Comparison of ENCODE assay signal across 8 cellular contexts in the genomic region with DNA sequence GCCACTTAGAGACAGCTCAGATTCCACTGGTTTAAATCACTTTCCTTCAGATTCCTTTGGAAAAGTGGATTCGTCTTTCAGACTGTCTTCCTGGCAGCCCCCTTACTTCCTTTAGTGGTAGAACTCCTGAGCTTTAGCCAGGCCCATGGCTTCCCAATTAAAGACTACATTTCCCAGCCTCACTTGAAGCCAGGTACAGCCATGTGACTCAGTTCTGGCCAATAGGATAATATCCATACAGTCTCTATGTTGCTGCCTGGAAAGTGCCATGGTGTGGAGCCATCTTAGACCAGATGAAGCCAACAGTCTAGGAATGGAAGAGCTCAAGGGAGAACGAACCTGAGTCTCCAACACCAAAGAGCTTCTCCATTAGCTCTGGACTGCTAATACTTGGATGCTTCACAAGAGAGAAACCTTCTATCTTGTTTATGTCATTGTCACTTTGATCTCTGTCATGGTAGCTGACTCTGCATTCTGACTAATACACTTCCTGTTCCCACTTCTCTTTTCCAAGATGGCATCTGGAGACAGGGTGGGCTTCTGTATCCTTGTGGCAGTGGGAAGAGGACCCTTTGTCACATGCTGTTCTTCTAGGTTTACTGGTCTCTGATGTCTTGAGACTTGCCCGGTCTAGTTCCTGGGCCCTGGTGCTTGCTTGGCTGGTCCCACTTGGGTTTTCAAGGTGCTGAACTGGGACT. TPM values are rescaled to one million over a fixed set of nuclear protein-coding genes. Genes with fewer than 3 reads are reported as not detected.
DNase-seq lines count a peak whose midpoint lies in the region; ATAC-seq, FAIRE-seq and TF ChIP-seq lines count a peak whose summit lies in the region.
"Not testable (repeated sequence)": the region's sequence is repeated elsewhere in the genome, so short reads cannot be mapped to it uniquely, and the experiment has no call there.

No MANE protein-coding gene starts in this region.

- not testable (repeated sequence) for H3K4me2 ChIP-seq in Karpas-422 (ENCODE audit: low read depth, low read length, poor library complexity, severe bottlenecking); HepG2 (ENCODE audit: low read depth, low read length)

- not testable (repeated sequence) for TF ChIP-seq POLR2A in HepG2 (IDR thresholded peaks at IDR 0.05; ENCODE audit: insufficient read depth in 1 of 2, low read depth in 2 of 2, low read length in 2 of 2)

- H3K27ac Mint-ChIP-seq in stimulated activated naive B cell treated with anti-CD40 and anti-IgM and Interleukin-4, amounts not matched to agents 10 μg/mL and 1 μg/mL and 100 μg/mL, for 72 hours: not testable (repeated sequence)

- peaks cover 32 to 64% of the 10 kb centered on the region in 2 donors for H3K4me1 Mint-ChIP-seq in stimulated activated naive B cell treated with anti-CD40 and anti-IgM and Interleukin-4, amounts not matched to agents 10 μg/mL and 1 μg/mL and 100 μg/mL, for 72 hours

- H3K4me3 Mint-ChIP-seq in stimulated activated naive B cell treated with anti-CD40 and anti-IgM and Interleukin-4, amounts not matched to agents 10 μg/mL and 1 μg/mL and 100 μg/mL, for 72 hours: not testable (repeated sequence)

- not testable (repeated sequence) for H2AFZ ChIP-seq in Karpas-422 (ENCODE audit: low read length); HepG2 (ENCODE audit: low read length)

- not testable (repeated sequence) for H3K9me2 ChIP-seq in Karpas-422 (replicated peaks; ENCODE audit: insufficient read depth, low read length)

- 70% methylated on average over 2 of the region's 3 CpGs for WGBS in HepG2 (ENCODE audit: low lambda C conversion rate)

- POLR2A ChIA-PET in HepG2 (lab: Yijun Ruan, JAX): interaction anchor here (1.6 kb wide), 1 partner anchor 30 kb away, joined by 4 read pairs; a partner anchor contains a TSS

- not testable (repeated sequence) for H3K27me3 ChIP-seq in Karpas-422 (ENCODE audit: low read length); brain microvascular endothelial cell (replicated peaks); HepG2 (ENCODE audit: control insufficient read depth in 1 of 2, insufficient read depth in 2 of 2, low read length in 2 of 2)

- not testable (repeated sequence) for TF ChIP-seq CTCF in brain microvascular endothelial cell (IDR thresholded peaks at IDR 0.05; ENCODE audit: low read depth, low read length, missing control alignments); HepG2 (CRISPR knock-in tag; IDR thresholded peaks at IDR 0.05)

- not testable (repeated sequence) for H3K79me2 ChIP-seq in Karpas-422 (ENCODE audit: low read length); HepG2 (ENCODE audit: insufficient read depth, low read length)

- DNase-seq in DMS 273 (lab: John Stamatoyannopoulos, UW; ENCODE audit: unreplicated experiment) (peak; percentile 61), Karpas-422 (peak; percentile 66), NCI-H69 (lab: John Stamatoyannopoulos, UW) (peak; percentile 26), SK-N-DZ (ENCODE audit: low spot score) (peak; percentile 38), brain microvascular endothelial cell (peak; percentile 18)
- not testable (repeated sequence) for DNase-seq in HepG2 (ENCODE audit: low spot score); stimulated activated naive B cell treated with anti-CD40 and anti-IgM and Interleukin-4, amounts not matched to agents 10 μg/mL and 1 μg/mL and 100 μg/mL, for 72 hours

- H3K36me3 ChIP-seq in Karpas-422 (ENCODE audit: insufficient read depth, low read length); brain microvascular endothelial cell (replicated peaks); HepG2 (replicated peaks in 1 of 2; ENCODE audit: control insufficient read depth in 1 of 2, insufficient read depth in 2 of 2, low read length in 2 of 2): not testable (repeated sequence)

- H3K9me3 ChIP-seq in Karpas-422 (ENCODE audit: low read length); HepG2 (ENCODE audit: low read length): not testable (repeated sequence)

- CTCF ChIA-PET in HepG2 (lab: Yijun Ruan, JAX; ENCODE audit: low intra/inter-chr PET ratio, low total read pairs): not testable (repeated sequence)

- not testable (repeated sequence) for H4K20me1 ChIP-seq in Karpas-422 (ENCODE audit: insufficient read depth, low read depth, low read length); HepG2 (ENCODE audit: insufficient read depth, low read length)

- H3K9me3 Mint-ChIP-seq in stimulated activated naive B cell treated with anti-CD40 and anti-IgM and Interleukin-4, amounts not matched to agents 10 μg/mL and 1 μg/mL and 100 μg/mL, for 72 hours: not testable (repeated sequence)

- H3K27me3 Mint-ChIP-seq in stimulated activated naive B cell treated with anti-CD40 and anti-IgM and Interleukin-4, amounts not matched to agents 10 μg/mL and 1 μg/mL and 100 μg/mL, for 72 hours: not testable (repeated sequence)

- H3K27ac ChIP-seq in Karpas-422 (ENCODE audit: low read length); brain microvascular endothelial cell; HepG2 (ENCODE audit: extremely low read length, insufficient read depth, low read length): not testable (repeated sequence)

- H3K9ac ChIP-seq in Karpas-422 (ENCODE audit: low read length); HepG2 (ENCODE audit: insufficient read depth, low read depth, low read length): not testable (repeated sequence)

- not testable (repeated sequence) for H3K4me3 ChIP-seq in Karpas-422 (ENCODE audit: low read length); brain microvascular endothelial cell (ENCODE audit: low read depth, low read length); HepG2 (replicated peaks in 1 of 3; ENCODE audit: insufficient read depth in 1 of 3, low read depth in 2 of 3, low read length in 3 of 3)

- not testable (repeated sequence) for H3K4me1 ChIP-seq in Karpas-422 (ENCODE audit: low read length)
- H3K4me1 ChIP-seq in HepG2 (ENCODE audit: insufficient read depth, low read length): peaks cover 10% of the 10 kb centered on the region

- ATAC-seq in GM19395 (IDR thresholded peaks at IDR 0.05; ENCODE audit: unreplicated experiment) (peak; percentile 39), HepG2 (peak; percentile 80)
- peak; percentile 28 to 29 for ATAC-seq in stimulated activated naive B cell treated with anti-CD40 and anti-IgM and Interleukin-4, amounts not matched to agents 10 μg/mL and 1 μg/mL and 100 μg/mL, for 72 hours (replicated peaks)

- in situ Hi-C loops in brain microvascular endothelial cell (cut with HindIII; ENCODE audit: low pct_ligation_motif_present, low sequenced_read_pairs); HepG2 (cut with HindIII; ENCODE audit: extremely low pct_ligation_motif_present, low pct_unique_long_range_greater_than_20kb): not testable (repeated sequence)

- H3K36me3 Mint-ChIP-seq in stimulated activated naive B cell treated with anti-CD40 and anti-IgM and Interleukin-4, amounts not matched to agents 10 μg/mL and 1 μg/mL and 100 μg/mL, for 72 hours: not testable (repeated sequence)

- not testable (repeated sequence) for TF ChIP-seq RAD21 in HepG2 (CRISPR knock-in tag; IDR thresholded peaks at IDR 0.05)

- peak; percentile 58 for FAIRE-seq in HepG2 (lab: Jason Lieb, UNC)

- intact Hi-C loops in HepG2 (cut with micrococcal nuclease; ENCODE audit: unreplicated experiment): not testable (repeated sequence)

- TF ChIP-seq EP300 in HepG2 (IDR thresholded peaks at IDR 0.05; ENCODE audit: low read depth in 2 of 2, low read length in 2 of 2); HepG2 (CRISPR knock-in tag; IDR thresholded peaks at IDR 0.05; ENCODE audit: borderline replicate concordance): not testable (repeated sequence)

- BruUV-seq in HepG2 (replicated peaks; lab: Mats Ljungman, UMichigan): not testable (repeated sequence)

RNA-seq across cellular contexts. Expression of a gene that starts 15.1 kb away (rescaled TPM):
- 34.3 and 50.6 TPM in 2 replicates for total RNA-seq in Karpas-422 (2014; rRNA removed; shearing (Covaris generic); ENCODE audit: low replicate concordance)
- 15.6 and 16.3 TPM in 2 replicates for polyA plus RNA-seq in SK-N-DZ (2014; cell fraction: cytosol; rRNA removed)
- 6.4 and 7.7 TPM in 2 replicates for polyA plus RNA-seq in SK-N-DZ (2014; cell fraction: nucleus; rRNA removed)
- total RNA-seq in HepG2 (2016; rRNA removed; fragmentation: Illumina TruSeq; extraction: Trizol): 40.0 and 54.6 TPM in 2 replicates
- total RNA-seq in HepG2 (2016; cell fraction: cytosol; rRNA removed; fragmentation: Illumina TruSeq; extraction: Trizol; ENCODE audit: low read depth): 18.6 and 23.9 TPM in 2 replicates
- total RNA-seq in HepG2 (2016; cell fraction: insoluble cytoplasmic fraction; rRNA removed; fragmentation: Illumina TruSeq; extraction: Trizol): 38.1 and 54.7 TPM in 2 replicates
- 41.5 and 47.7 TPM in 2 replicates for total RNA-seq in HepG2 (2016; cell fraction: membrane; rRNA removed; fragmentation: Illumina TruSeq; extraction: Trizol)
- total RNA-seq in HepG2 (2016; cell fraction: nucleus; rRNA removed; fragmentation: Illumina TruSeq; extraction: Trizol): 21.9 and 23.1 TPM in 2 replicates
- 25.7 and 31.0 TPM in 2 replicates for polyA plus RNA-seq in HepG2 (2011; rRNA removed)
- 16.9 and 24.2 TPM in 2 replicates for polyA plus RNA-seq in HepG2 (2011; cell fraction: cytosol; rRNA removed)
- 9.2 and 10.4 TPM in 2 replicates for polyA plus RNA-seq in HepG2 (2011; cell fraction: nucleus; rRNA removed)
- 27.9 and 42.1 TPM in 2 replicates for polyA plus RNA-seq in HepG2 (2012)
- polyA plus RNA-seq in HepG2 (2016; cell fraction: cytosol; fragmentation: Illumina TruSeq; extraction: Trizol; ENCODE audit: low read depth): 13.0 and 14.4 TPM in 2 replicates
- polyA plus RNA-seq in HepG2 (2016; cell fraction: insoluble cytoplasmic fraction; fragmentation: Illumina TruSeq; extraction: Trizol; ENCODE audit: low read depth): 51.6 and 52.3 TPM in 2 replicates
- 30.5 and 32.1 TPM in 2 replicates for polyA plus RNA-seq in HepG2 (2016; cell fraction: membrane; fragmentation: Illumina TruSeq; extraction: Trizol; ENCODE audit: low read depth)
- 28.4 and 29.6 TPM in 2 replicates for polyA plus RNA-seq in HepG2 (2016; cell fraction: nucleus; fragmentation: Illumina TruSeq; extraction: Trizol; ENCODE audit: insufficient read depth, low read depth)
- 9.6 and 9.8 TPM in 2 replicates for polyA minus RNA-seq in HepG2 (2011; rRNA and poly(A)+ RNA removed; ENCODE audit: low replicate concordance)
- 19.8 and 26.8 TPM in 2 replicates for polyA minus RNA-seq in HepG2 (2011; cell fraction: cytosol; rRNA and poly(A)+ RNA removed)
- 27.6 and 40.0 TPM in 2 replicates for polyA minus RNA-seq in HepG2 (2011; cell fraction: nucleus; rRNA and poly(A)+ RNA removed)

RNA-seq across cellular contexts. Expression of a gene that starts 30.6 kb away (rescaled TPM):
- total RNA-seq in Karpas-422 (2014; rRNA removed; shearing (Covaris generic); ENCODE audit: low replicate concordance): not detected in 2 replicates
- polyA plus RNA-seq in SK-N-DZ (2014; cell fraction: cytosol; rRNA removed): 18.8 and 21.7 TPM in 2 replicates
- polyA plus RNA-seq in SK-N-DZ (2014; cell fraction: nucleus; rRNA removed): 11.6 and 12.8 TPM in 2 replicates
- total RNA-seq in HepG2 (2016; rRNA removed; fragmentation: Illumina TruSeq; extraction: Trizol): 10.4 and 28.9 TPM in 2 replicates
- 3.0 and 5.2 TPM in 2 replicates for total RNA-seq in HepG2 (2016; cell fraction: cytosol; rRNA removed; fragmentation: Illumina TruSeq; extraction: Trizol; ENCODE audit: low read depth)
- total RNA-seq in HepG2 (2016; cell fraction: insoluble cytoplasmic fraction; rRNA removed; fragmentation: Illumina TruSeq; extraction: Trizol): 10.1 and 29.2 TPM in 2 replicates
- total RNA-seq in HepG2 (2016; cell fraction: membrane; rRNA removed; fragmentation: Illumina TruSeq; extraction: Trizol): 6.4 and 6.6 TPM in 2 replicates
- total RNA-seq in HepG2 (2016; cell fraction: nucleus; rRNA removed; fragmentation: Illumina TruSeq; extraction: Trizol): 26.8 and 34.0 TPM in 2 replicates
- 76.4 and 83.6 TPM in 2 replicates for polyA plus RNA-seq in HepG2 (2011; rRNA removed)
- polyA plus RNA-seq in HepG2 (2011; cell fraction: cytosol; rRNA removed): 76.0 and 85.2 TPM in 2 replicates
- polyA plus RNA-seq in HepG2 (2011; cell fraction: nucleus; rRNA removed): 50.5 and 61.9 TPM in 2 replicates
- polyA plus RNA-seq in HepG2 (2012): 45.0 and 57.9 TPM in 2 replicates
- polyA plus RNA-seq in HepG2 (2016; cell fraction: cytosol; fragmentation: Illumina TruSeq; extraction: Trizol; ENCODE audit: low read depth): 3.5 and 4.0 TPM in 2 replicates
- 12.3 and 12.9 TPM in 2 replicates for polyA plus RNA-seq in HepG2 (2016; cell fraction: insoluble cytoplasmic fraction; fragmentation: Illumina TruSeq; extraction: Trizol; ENCODE audit: low read depth)
- 4.3 and 4.4 TPM in 2 replicates for polyA plus RNA-seq in HepG2 (2016; cell fraction: membrane; fragmentation: Illumina TruSeq; extraction: Trizol; ENCODE audit: low read depth)
- 46.4 and 49.9 TPM in 2 replicates for polyA plus RNA-seq in HepG2 (2016; cell fraction: nucleus; fragmentation: Illumina TruSeq; extraction: Trizol; ENCODE audit: insufficient read depth, low read depth)
- polyA minus RNA-seq in HepG2 (2011; rRNA and poly(A)+ RNA removed; ENCODE audit: low replicate concordance): 30.5 and 33.0 TPM in 2 replicates
- 17.5 and 19.4 TPM in 2 replicates for polyA minus RNA-seq in HepG2 (2011; cell fraction: cytosol; rRNA and poly(A)+ RNA removed)
- 14.9 and 23.0 TPM in 2 replicates for polyA minus RNA-seq in HepG2 (2011; cell fraction: nucleus; rRNA and poly(A)+ RNA removed)

Comparison
In these comparisons a context has a peak if more than half of its experiments do, and no peak if none do; other contexts are left out.
1. ATAC-seq: peak in every context shown above with its lines; median percentile 80 in HepG2; 39 in GM19395; 28 in stimulated activated naive B cell treated with anti-CD40 and anti-IgM and Interleukin-4, amounts not matched to agents 10 μg/mL and 1 μg/mL and 100 μg/mL, for 72 hours.